Comparison of ENCODE assay signal across 15 cellular contexts in the genomic region with DNA sequence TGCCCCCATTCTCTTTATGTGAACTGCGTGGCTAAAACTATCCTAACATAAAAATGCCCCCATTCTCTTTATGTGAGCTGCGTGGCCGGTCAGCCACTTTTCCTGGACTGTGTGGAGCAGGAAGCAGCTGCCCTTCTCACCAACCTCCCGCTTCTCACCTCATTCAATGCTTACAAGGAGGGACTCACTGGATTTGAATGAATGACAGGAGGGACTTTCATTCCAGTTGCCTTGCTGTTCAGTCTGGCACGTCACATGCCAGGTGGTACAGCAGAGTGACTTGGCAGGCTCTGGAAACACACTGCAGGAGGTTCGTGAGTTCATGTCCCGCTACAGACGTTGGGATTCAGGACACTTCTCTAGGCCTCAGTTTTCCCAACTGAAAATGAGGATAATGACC.
DNase-seq lines count a peak whose midpoint lies in the region; ATAC-seq and TF ChIP-seq lines count a peak whose summit lies in the region.
"Had no signal": no experiment of that assay in that cellular context is flagged by ENCODE, and none has a peak within 500 bp of the region (broad histone marks: within the 10 kb centered on the region; RNA-seq: fewer than 3 reads in every experiment).

No MANE protein-coding gene starts in this region.

- in situ Hi-C loops in transverse colon (cut with MboI; ENCODE audit: low pct_ligation_motif_present in 1 of 4, low pct_unique_long_range_greater_than_20kb in 1 of 4, low sequenced_read_pairs in 3 of 4) = no loop called here

- H3K9me3 ChIP-seq in gastroesophageal sphincter = no peaks in the 10 kb centered on the region
- no peaks in the 10 kb centered on the region for H3K9me3 ChIP-seq in transverse colon
- H3K9me3 ChIP-seq: testis had no signal

- H3K27ac ChIP-seq in gastroesophageal sphincter (peak overlapping the region in 3 of 4 donors; percentile 61 to 74 (median 69)), transverse colon (peak overlapping the region; percentile 45 to 61 (median 54))
- H3K27ac ChIP-seq: testis had no signal

- DNase-seq in osteocyte (ENCODE audit: extremely low spot score, unreplicated experiment) = no peak
- DNase-seq in transverse colon = no peak
- DNase-seq in NCI-H1436 (lab: John Stamatoyannopoulos, UW) = no peak
- no peak for DNase-seq in MCF 10A (ENCODE audit: unreplicated experiment)
- no peak for DNase-seq in HEK293T (ENCODE audit: extremely low spot score)
- DNase-seq: KG1, NCI-H1048, NCI-H2029, NCI-H345, T-cell, testis had no signal

- H3K4me1 Mint-ChIP-seq in brain = peaks cover 13% of the 10 kb centered on the region
- peaks cover 49% of the 10 kb centered on the region for H3K4me1 Mint-ChIP-seq in osteocyte (ENCODE audit: unreplicated experiment)
- H3K4me1 Mint-ChIP-seq in MCF 10A (ENCODE audit: insufficient read depth, unreplicated experiment) = no peaks in the 10 kb centered on the region
- H3K4me1 Mint-ChIP-seq: memory B cell, T-cell had no signal

- H3K9me3 Mint-ChIP-seq in brain = no peaks in the 10 kb centered on the region
- no peaks in the 10 kb centered on the region for H3K9me3 Mint-ChIP-seq in osteocyte (ENCODE audit: unreplicated experiment)
- H3K9me3 Mint-ChIP-seq in MCF 10A (ENCODE audit: unreplicated experiment) = no peaks in the 10 kb centered on the region
- H3K9me3 Mint-ChIP-seq: memory B cell, nephron, T-cell had no signal

- H3K4me1 ChIP-seq in gastroesophageal sphincter (peaks cover 0 to 30% (median 0%) of the 10 kb centered on the region in 3 donors), transverse colon (no peaks in the 10 kb centered on the region)
- H3K4me1 ChIP-seq: testis had no signal

- H3K4me3 Mint-ChIP-seq in brain = no peak overlapping the region
- no peak overlapping the region for H3K4me3 Mint-ChIP-seq in osteocyte (ENCODE audit: unreplicated experiment)
- H3K4me3 Mint-ChIP-seq in MCF 10A (ENCODE audit: unreplicated experiment) = no peak overlapping the region
- H3K4me3 Mint-ChIP-seq: memory B cell, nephron, T-cell had no signal

- H3K27me3 Mint-ChIP-seq in brain = no peaks in the 10 kb centered on the region
- H3K27me3 Mint-ChIP-seq in osteocyte (ENCODE audit: unreplicated experiment) = no peaks in the 10 kb centered on the region
- no peaks in the 10 kb centered on the region for H3K27me3 Mint-ChIP-seq in MCF 10A (ENCODE audit: insufficient read depth, unreplicated experiment)

- POLR2A ChIA-PET in MCF 10A (lab: Yijun Ruan, JAX) (no interaction called here), HEK293T (lab: Yijun Ruan, JAX) (no interaction called here)

- TF ChIP-seq EP300 in gastroesophageal sphincter (IDR thresholded peaks at IDR 0.05) (no peak), transverse colon (IDR thresholded peaks at IDR 0.05; ENCODE audit: low read depth) (no peak)

- ATAC-seq in gastroesophageal sphincter = no peak
- ATAC-seq: T-cell had no signal

- no TSS peak for BruUV-seq in MCF 10A (replicated peaks; lab: Mats Ljungman, UMichigan)

- H3K36me3 ChIP-seq in gastroesophageal sphincter = no peaks in the 10 kb centered on the region
- H3K36me3 ChIP-seq in transverse colon = no peaks in the 10 kb centered on the region

- H3K36me3 Mint-ChIP-seq in brain (no peaks in the 10 kb centered on the region), osteocyte (ENCODE audit: unreplicated experiment) (no peaks in the 10 kb centered on the region), MCF 10A (ENCODE audit: insufficient read depth, unreplicated experiment) (no peaks in the 10 kb centered on the region)
- H3K36me3 Mint-ChIP-seq: memory B cell, T-cell had no signal

- TF ChIP-seq POLR2A in gastroesophageal sphincter (IDR thresholded peaks at IDR 0.05) (no peak), transverse colon (IDR thresholded peaks at IDR 0.05) (no peak)

- intact Hi-C loops in transverse colon (cut with DNase I; ENCODE audit: low total_unique reads) = no loop called here
- intact Hi-C loops in MCF 10A (cut with micrococcal nuclease) = no loop called here

- H3K4me3 ChIP-seq in gastroesophageal sphincter (no peak overlapping the region), transverse colon (no peak overlapping the region)
- H3K4me3 ChIP-seq: testis had no signal

- no peak for TF ChIP-seq CTCF in brain (conservative IDR thresholded peaks at IDR 0.05)
- no peak for TF ChIP-seq CTCF in gastroesophageal sphincter (IDR thresholded peaks at IDR 0.05)
- TF ChIP-seq CTCF in osteocyte (IDR thresholded peaks at IDR 0.05) = no peak
- TF ChIP-seq CTCF in transverse colon (IDR thresholded peaks at IDR 0.05) = no peak
- TF ChIP-seq CTCF in MCF 10A (IDR thresholded peaks at IDR 0.05; ENCODE audit: unreplicated experiment) = no peak

- CTCF ChIA-PET in MCF 10A (lab: Yijun Ruan, JAX) = no interaction called here
- CTCF ChIA-PET in HEK293T (lab: Yijun Ruan, JAX) = no interaction called here

- H3K27me3 ChIP-seq in gastroesophageal sphincter (no peaks in the 10 kb centered on the region), transverse colon (no peaks in the 10 kb centered on the region)
- H3K27me3 ChIP-seq: testis had no signal

- WGBS in gastroesophageal sphincter (ENCODE audit: low coverage in 1 of 2), 2 donors = 60 to 64% methylated on average over 2 to 7 of the region's 8 CpGs
- WGBS in transverse colon (ENCODE audit: low coverage in 1 of 2), 2 donors = 76 to 100% methylated on average over 1 to 8 of the region's 8 CpGs

- H3K27ac Mint-ChIP-seq in brain (peak overlapping the region in 3 of 5 experiments; percentile 17 to 94 (median 86)), osteocyte (ENCODE audit: unreplicated experiment) (peak overlapping the region; percentile 75), MCF 10A (ENCODE audit: low read depth, unreplicated experiment) (no peak overlapping the region)
- H3K27ac Mint-ChIP-seq: memory B cell, nephron, T-cell had no signal

TF ChIP-seq in HEK293T, 16 proteins besides CTCF, POLR2A, EP300 and RAD21:
- TF ChIP-seq FOXM1 (IDR thresholded peaks at IDR 0.05; ENCODE audit: borderline replicate concordance) (no peak), NFRKB (IDR thresholded peaks at IDR 0.05) (no peak)
